ENCODE assay signal across 17 cellular contexts in the genomic region with DNA sequence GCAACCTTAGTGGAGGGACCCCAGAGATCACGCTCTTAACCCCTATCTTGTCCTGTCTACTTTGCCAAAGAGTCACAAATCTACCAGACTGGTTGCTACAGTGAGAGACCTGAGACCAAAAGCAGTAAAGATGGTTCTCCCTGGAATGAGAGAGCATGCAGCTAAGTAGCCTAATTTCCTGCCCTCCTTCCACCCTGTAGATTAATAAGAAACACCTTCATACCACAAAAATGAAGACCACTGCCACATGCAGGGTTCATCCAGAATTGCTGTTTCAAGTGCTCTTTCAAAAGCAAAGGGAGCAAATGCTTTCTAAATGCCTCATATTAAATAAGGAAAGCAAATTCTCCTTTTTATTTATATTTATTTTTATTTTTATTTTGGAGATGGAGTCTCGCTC.
"Had no signal": no experiment of that assay in that cellular context is flagged by ENCODE, and none has a peak within 500 bp of the region (broad histone marks: within the 10 kb centered on the region; RNA-seq: fewer than 3 reads in every experiment).

No MANE protein-coding gene starts in this region.

- H3K9me3 Mint-ChIP-seq: stimulated activated effector memory CD8-positive, alpha-beta T cell treated with anti-CD3 and anti-CD28 coated beads, Interleukin-12 subunit alpha, Interleukin-12 subunit beta, amount 100 ng/mL, for 72 hours; stimulated activated naive CD8-positive, alpha-beta T cell treated with anti-CD3 and anti-CD28 coated beads, Interleukin-15, amount 100 ng/mL, for 72 hours had no signal

- H3K4me3 Mint-ChIP-seq: naive thymus-derived CD4-positive, alpha-beta T cell; stimulated activated effector memory CD8-positive, alpha-beta T cell treated with anti-CD3 and anti-CD28 coated beads, Interleukin-12 subunit alpha, Interleukin-12 subunit beta, amount 100 ng/mL, for 72 hours; stimulated activated naive CD8-positive, alpha-beta T cell treated with anti-CD3 and anti-CD28 coated beads, Interleukin-15, amount 100 ng/mL, for 72 hours had no signal

- H3K27me3 ChIP-seq: foreskin keratinocyte, hepatocyte, right lobe of liver, testis, tibial nerve had no signal

- H3K9me3 ChIP-seq: neutrophil, psoas muscle, right lobe of liver, testis, tibial nerve had no signal

- H3K36me3 ChIP-seq: neutrophil, right lobe of liver, tibial nerve had no signal

- H3K27ac Mint-ChIP-seq: naive thymus-derived CD4-positive, alpha-beta T cell; stimulated activated effector memory CD8-positive, alpha-beta T cell treated with anti-CD3 and anti-CD28 coated beads, Interleukin-12 subunit alpha, Interleukin-12 subunit beta, amount 100 ng/mL, for 72 hours had no signal

- H3K27ac ChIP-seq: foreskin keratinocyte, neutrophil, psoas muscle, right lobe of liver, testis, tibial nerve had no signal

- H3K4me3 ChIP-seq: hepatocyte, psoas muscle, right lobe of liver, testis, tibial nerve had no signal

- FAIRE-seq: colon, endothelial cell of umbilical vein had no signal

- DNase-seq: dermis blood vessel endothelial cell; erythroblast; foreskin keratinocyte; naive thymus-derived CD4-positive, alpha-beta T cell; psoas muscle; retina; right lobe of liver; stimulated activated CD4-positive, alpha-beta T cell treated with anti-CD3 and anti-CD28 coated beads, Interleukin-4, amount 100 ng/mL, for 1 hour; stimulated activated CD8-positive, alpha-beta memory T cell treated with anti-CD3 and anti-CD28 coated beads, Interleukin-4, amount 100 ng/mL, for 48 hours; stimulated activated naive CD8-positive, alpha-beta T cell treated with anti-CD3 and anti-CD28 coated beads, Interleukin-15, amount 100 ng/mL, for 72 hours; testis had no signal

- H3K79me2 ChIP-seq: hepatocyte had no signal

- ATAC-seq: foreskin keratinocyte; naive thymus-derived CD4-positive, alpha-beta T cell; psoas muscle; right lobe of liver; stimulated activated effector memory CD8-positive, alpha-beta T cell treated with anti-CD3 and anti-CD28 coated beads, Interleukin-12 subunit alpha, Interleukin-12 subunit beta, amount 100 ng/mL, for 72 hours; stimulated activated naive CD8-positive, alpha-beta T cell treated with anti-CD3 and anti-CD28 coated beads, Interleukin-15, amount 100 ng/mL, for 72 hours had no signal

- H3K4me2 ChIP-seq: hepatocyte had no signal

- H2AFZ ChIP-seq: hepatocyte had no signal

- H3K36me3 Mint-ChIP-seq: naive thymus-derived CD4-positive, alpha-beta T cell; stimulated activated effector memory CD8-positive, alpha-beta T cell treated with anti-CD3 and anti-CD28 coated beads, Interleukin-12 subunit alpha, Interleukin-12 subunit beta, amount 100 ng/mL, for 72 hours had no signal
